ENCODE assay signal across 10 cellular contexts in genomic region chr9:4464911-4465513, GRCh38. TPM values are rescaled to one million over a fixed set of nuclear protein-coding genes. Genes with fewer than 3 reads are reported as not detected.
DNase-seq lines count a peak whose midpoint lies in the region; ATAC-seq and TF ChIP-seq lines count a peak whose summit lies in the region.
"Had no signal": no experiment of that assay in that cellular context is flagged by ENCODE, and none has a peak within 500 bp of the region (broad histone marks: within the 10 kb centered on the region; RNA-seq: fewer than 3 reads in every experiment).

No MANE protein-coding gene starts in this region.

- intact Hi-C loops in testis (cut with DNase I; ENCODE audit: low total_unique reads), result no loop called here

- H3K4me3 ChIP-seq in GM23248 (no peak overlapping the region), testis (no peak overlapping the region)

- no peak for TF ChIP-seq CTCF in testis (IDR thresholded peaks at IDR 0.05)

- no peak overlapping the region for H2AFZ ChIP-seq in GM23248

- no peaks in the 10 kb centered on the region for H3K9me3 ChIP-seq in GM23248 (ENCODE audit: low read depth)
- H3K9me3 ChIP-seq in testis, result no peaks in the 10 kb centered on the region
- H3K9me3 ChIP-seq: neutrophil had no signal

- H3K27me3 ChIP-seq in GM23248 (replicated peaks; ENCODE audit: insufficient read depth) (no peaks in the 10 kb centered on the region), testis (no peaks in the 10 kb centered on the region)
- H3K27me3 ChIP-seq: neutrophil had no signal

- no peaks in the 10 kb centered on the region for H3F3A ChIP-seq in GM23248 (ENCODE audit: insufficient read depth)

- no peaks in the 10 kb centered on the region for H3K79me2 ChIP-seq in GM23248 (ENCODE audit: insufficient read depth)

- H3K9me2 ChIP-seq in GM23248 (ENCODE audit: insufficient read depth), result no peaks in the 10 kb centered on the region

- DNase-seq in GM23248 (peak; percentile 4), testis (no peak), islet precursor cell (no peak)
- DNase-seq in stimulated activated naive CD8-positive, alpha-beta T cell treated with anti-CD3 and anti-CD28 coated beads, Interleukin-15, Interleukin-2, amounts not matched to agents 100 U/mL and 50 U/mL, for 24 hours, result no peak
- no peak for DNase-seq in activated CD4-positive, alpha-beta T cell treated with anti-CD3 and anti-CD28 coated beads, Interleukin-2, amount 50 U/mL, for 1 hour
- DNase-seq: NCI-H2227 treated with DMSO at 0.1 percent for 48 hours had no signal

- H3K27ac ChIP-seq in GM23248 (no peak overlapping the region), testis (no peak overlapping the region)
- H3K27ac ChIP-seq: neutrophil had no signal

- WGBS in GM23248 (ENCODE audit: low coverage in 1 of 2, low lambda C conversion rate in 2 of 2, missing lambda C conversion rate in 2 of 2), 2 experiments, result 84 to 88% methylated on average over 11 of the region's 11 CpGs
- WGBS in testis, 2 donors, result 89 to 95% methylated on average over 11 of the region's 11 CpGs

- H3K4me2 ChIP-seq in GM23248 (ENCODE audit: unreplicated experiment), result no peak overlapping the region

- H3K4me1 ChIP-seq in GM23248 (ENCODE audit: insufficient read depth), result peaks cover 8% of the 10 kb centered on the region; the same call in 1 of the 2 replicates
- no peaks in the 10 kb centered on the region for H3K4me1 ChIP-seq in testis

- H3K36me3 ChIP-seq in GM23248 (ENCODE audit: low read depth) (no peaks in the 10 kb centered on the region), testis (ENCODE audit: low read depth, missing control alignments) (no peaks in the 10 kb centered on the region)
- H3K36me3 ChIP-seq: neutrophil had no signal

- in situ Hi-C loops in GM23248 (cut with MboI), result no loop called here

- H4K20me1 ChIP-seq in GM23248 (ENCODE audit: insufficient read depth), result no peaks in the 10 kb centered on the region

- TF ChIP-seq POLR2A in testis (IDR thresholded peaks at IDR 0.05), result no peak

- no peak overlapping the region for H3K9ac ChIP-seq in GM23248

- ATAC-seq in GM19025 (IDR thresholded peaks at IDR 0.05; ENCODE audit: low read depth, unreplicated experiment), result peak; percentile 93
- ATAC-seq in HG03432 (IDR thresholded peaks at IDR 0.05; ENCODE audit: unreplicated experiment), result peak; percentile 96
- ATAC-seq in stimulated activated naive CD8-positive, alpha-beta T cell treated with anti-CD3 and anti-CD28 coated beads, Interleukin-15, Interleukin-2, amounts not matched to agents 100 U/mL and 50 U/mL, for 24 hours, result peak; percentile 32

RNA-seq across cellular contexts. Expression of gene SLC1A1, which starts 25.3 kb away (rescaled TPM):
- 45.4 and 47.6 TPM in 2 replicates for total RNA-seq in GM23248 (2014; rRNA removed; shearing (Covaris generic))
- polyA plus RNA-seq in GM23248 (2016; fragmentation: Nextera tagmentation; extraction: Ambion mirVana) (34.6 and 36.3 TPM in 2 replicates), testis (ENCODE audit: insufficient read depth, low read depth, low replicate concordance) (1.2 TPM)
- total RNA-seq in testis, result 1 to 10 TPM in 1 of 2 donors, under 1 TPM in 1; 0.63 to 1.1 TPM
- total RNA-seq: activated T-helper 1 cell treated with anti-CD3 and anti-CD28 coated beads, Interleukin-12 subunit alpha, Interleukin-12 subunit beta, Interleukin-2, Interleukin-4 antibody, amounts not matched to agents 30 ng/mL and 10 ng/mL and 1 ng/mL, durations not matched to agents 14 hours and 24 hours and 36 hours had no signal

Comparison
In these comparisons a context has a peak if more than half of its experiments do, and no peak if none do; other contexts are left out.
1. ATAC-seq: peak in every context shown above with its lines; median percentile 96 in HG03432; 93 in GM19025; 32 in stimulated activated naive CD8-positive, alpha-beta T cell treated with anti-CD3 and anti-CD28 coated beads, Interleukin-15, Interleukin-2, amounts not matched to agents 100 U/mL and 50 U/mL, for 24 hours.
2. RNA of gene SLC1A1, which starts 25.3 kb away (total RNA-seq): 45.4 to 47.6 TPM in GM23248; 0.63 to 1.1 TPM in testis; every median in the first group is over 10 times any median in the second.